In the genomic region with DNA sequence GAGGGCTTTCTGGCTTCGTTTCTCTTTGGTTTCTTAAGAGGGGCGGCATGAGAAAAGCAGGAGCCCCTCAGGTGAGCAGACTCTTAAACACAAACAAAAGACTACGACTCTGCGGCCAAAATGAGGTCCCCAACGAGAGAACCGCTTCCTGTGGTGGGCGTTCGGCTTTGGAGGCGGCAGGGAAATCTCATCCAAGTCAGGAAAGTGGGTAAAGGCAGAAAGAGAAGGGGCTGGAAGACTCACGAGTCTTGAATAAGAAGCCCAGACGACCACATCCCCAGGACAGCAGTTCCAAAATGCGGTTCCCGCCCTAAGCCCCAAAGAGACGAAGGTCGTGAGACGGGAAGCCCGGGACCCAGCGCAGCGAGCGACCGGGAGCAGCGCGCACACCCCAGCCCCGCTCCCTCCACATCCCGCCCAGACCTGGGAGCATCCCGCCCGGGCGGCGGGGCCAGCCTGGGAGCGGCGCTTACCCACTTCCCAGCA, we compare ENCODE assay signal across 1 cellular context.
TF ChIP-seq lines count a peak whose summit lies in the region.

No MANE protein-coding gene starts in this region.

TF ChIP-seq in H1, 55 proteins besides CTCF, POLR2A, EP300 and RAD21:
- TF ChIP-seq GTF2F1 (IDR thresholded peaks at IDR 0.05; ENCODE audit: borderline replicate concordance, low read depth, low read length), result no peak
- 0 out of 2 replicates have a peak, but pooled peaks have one; percentile 47 for TF ChIP-seq FOSL1 (IDR thresholded peaks at IDR 0.05; ENCODE audit: insufficient read depth, low read depth, low read length)
- peak; percentile 22 for TF ChIP-seq SAP30 (IDR thresholded peaks at IDR 0.05; ENCODE audit: insufficient read depth, insufficient replicate concordance, low read length)
- TF ChIP-seq RBBP5 (IDR thresholded peaks at IDR 0.05; ENCODE audit: borderline replicate concordance, low read depth, low read length), result peak; percentile 95
- no peak for TF ChIP-seq SIX5 (IDR thresholded peaks at IDR 0.05; ENCODE audit: low read depth, low read length)
- peak in 1 of 2 experiments; percentile 44; a peak in 2 of 4 replicates for TF ChIP-seq SIN3A (conservative IDR thresholded peaks at IDR 0.05 in 1 of 2, IDR thresholded peaks at IDR 0.05 in 1 of 2; ENCODE audit: low read depth in 1 of 2, low read length in 2 of 2)
- TF ChIP-seq, protein P1, sequence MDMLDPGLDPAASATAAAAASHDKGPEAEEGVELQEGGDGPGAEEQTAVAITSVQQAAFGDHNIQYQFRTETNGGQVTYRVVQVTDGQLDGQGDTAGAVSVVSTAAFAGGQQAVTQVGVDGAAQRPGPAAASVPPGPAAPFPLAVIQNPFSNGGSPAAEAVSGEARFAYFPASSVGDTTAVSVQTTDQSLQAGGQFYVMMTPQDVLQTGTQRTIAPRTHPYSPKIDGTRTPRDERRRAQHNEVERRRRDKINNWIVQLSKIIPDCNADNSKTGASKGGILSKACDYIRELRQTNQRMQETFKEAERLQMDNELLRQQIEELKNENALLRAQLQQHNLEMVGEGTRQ (IDR thresholded peaks at IDR 0.05; ENCODE audit: low read length), result no peak
- TF ChIP-seq CHD2 (IDR thresholded peaks at IDR 0.05; ENCODE audit: low read length), result no peak
